In the genomic region with DNA sequence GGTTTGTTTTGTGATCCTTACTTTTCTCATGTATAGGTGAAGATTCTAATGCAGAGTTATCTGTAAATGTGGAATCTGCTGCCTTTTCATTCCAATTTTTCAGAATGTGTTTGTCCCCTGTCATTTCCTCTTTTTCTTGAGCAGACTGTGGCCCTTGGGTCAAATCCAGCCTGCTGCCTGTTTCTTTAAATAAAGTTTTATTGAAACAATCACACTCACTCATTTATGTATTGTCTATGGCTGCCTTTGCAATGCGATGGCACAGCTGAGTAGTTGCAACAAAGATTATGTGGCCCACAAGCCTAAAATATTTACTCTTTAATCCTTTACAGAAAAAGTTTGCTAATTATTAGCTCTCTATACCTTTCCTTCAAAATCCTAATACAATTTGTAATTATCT, we compare ENCODE assay signal across 7 cellular contexts.
"Had no signal": no experiment of that assay in that cellular context is flagged by ENCODE, and none has a peak within 500 bp of the region (broad histone marks: within the 10 kb centered on the region; RNA-seq: fewer than 3 reads in every experiment).

No MANE protein-coding gene starts in this region.

- H3K9me3 ChIP-seq: HAP-1 had no signal

- DNase-seq: GOT3, H7, HFFc6, KG1 had no signal

- ATAC-seq: HCT116 had no signal

- H3K4me3 ChIP-seq: HAP-1 had no signal

- FAIRE-seq: HTR-8/SVneo had no signal

- H3K36me3 ChIP-seq: HAP-1 had no signal
